ENCODE assay signal across 13 cellular contexts in the genomic region with DNA sequence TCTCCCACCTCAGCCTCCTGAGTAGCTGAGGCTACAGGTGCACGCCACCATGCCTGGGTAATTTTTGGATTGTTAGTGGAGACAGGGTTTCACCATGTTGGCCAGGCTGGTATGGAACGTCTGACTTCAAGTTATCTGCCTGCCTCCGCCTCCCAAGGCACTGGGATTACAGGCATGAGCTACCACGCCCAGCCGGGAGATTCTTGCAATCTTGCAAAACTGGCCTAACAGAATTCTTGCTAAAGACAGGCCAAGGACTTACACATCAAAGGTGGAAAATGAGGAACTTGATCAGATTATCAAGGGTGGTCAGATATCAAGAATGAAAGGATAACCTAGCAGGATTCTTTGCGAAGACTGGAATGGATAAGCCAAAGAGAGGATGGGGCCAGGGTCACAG.
DNase-seq lines count a peak whose midpoint lies in the region; ATAC-seq and TF ChIP-seq lines count a peak whose summit lies in the region.
"Had no signal": no experiment of that assay in that cellular context is flagged by ENCODE, and none has a peak within 500 bp of the region (broad histone marks: within the 10 kb centered on the region; RNA-seq: fewer than 3 reads in every experiment).

No MANE protein-coding gene starts in this region.

- no peaks in the 10 kb centered on the region for H3K9me3 Mint-ChIP-seq in central memory CD8-positive, alpha-beta T cell
- peaks cover 9% of the 10 kb centered on the region for H3K9me3 Mint-ChIP-seq in mesothelial cell of epicardium
- H3K9me3 Mint-ChIP-seq in stimulated activated naive CD8-positive, alpha-beta T cell treated with anti-CD3 and anti-CD28 coated beads, Interleukin-15, amount 100 ng/mL, for 72 hours = peaks cover 7 to 27% of the 10 kb centered on the region in 2 donors

- ATAC-seq in central memory CD8-positive, alpha-beta T cell (replicated peaks; ENCODE audit: extremely low read depth, poor library complexity, severe bottlenecking) = no peak
- ATAC-seq in stimulated activated naive CD8-positive, alpha-beta T cell treated with anti-CD3 and anti-CD28 coated beads, Interleukin-15, amount 100 ng/mL, for 72 hours = no peak
- no peak for ATAC-seq in HG03108 (IDR thresholded peaks at IDR 0.05; ENCODE audit: unreplicated experiment)
- ATAC-seq: HCT116 had no signal

- H3K27me3 Mint-ChIP-seq in central memory CD8-positive, alpha-beta T cell = peaks cover 10% of the 10 kb centered on the region
- no peaks in the 10 kb centered on the region for H3K27me3 Mint-ChIP-seq in mesothelial cell of epicardium (ENCODE audit: low read depth)
- H3K27me3 Mint-ChIP-seq in stimulated activated naive CD8-positive, alpha-beta T cell treated with anti-CD3 and anti-CD28 coated beads, Interleukin-15, amount 100 ng/mL, for 72 hours = no peaks in the 10 kb centered on the region

- H3K27ac Mint-ChIP-seq in central memory CD8-positive, alpha-beta T cell (ENCODE audit: low read depth) = peak overlapping the region; percentile 17
- peak overlapping the region; percentile 48 for H3K27ac Mint-ChIP-seq in mesothelial cell of epicardium
- no peak overlapping the region for H3K27ac Mint-ChIP-seq in stimulated activated naive CD8-positive, alpha-beta T cell treated with anti-CD3 and anti-CD28 coated beads, Interleukin-15, amount 100 ng/mL, for 72 hours
- H3K27ac Mint-ChIP-seq: CD8-positive, alpha-beta memory T cell; IgD-negative memory B cell had no signal

- H3K36me3 Mint-ChIP-seq in central memory CD8-positive, alpha-beta T cell (ENCODE audit: insufficient read depth) = no peaks in the 10 kb centered on the region
- H3K36me3 Mint-ChIP-seq in mesothelial cell of epicardium = peaks cover 24% of the 10 kb centered on the region

- H3K4me3 Mint-ChIP-seq in central memory CD8-positive, alpha-beta T cell = no peak overlapping the region
- H3K4me3 Mint-ChIP-seq in mesothelial cell of epicardium = no peak overlapping the region
- no peak overlapping the region for H3K4me3 Mint-ChIP-seq in stimulated activated naive CD8-positive, alpha-beta T cell treated with anti-CD3 and anti-CD28 coated beads, Interleukin-15, amount 100 ng/mL, for 72 hours
- H3K4me3 Mint-ChIP-seq: CD8-positive, alpha-beta memory T cell; IgD-negative memory B cell had no signal

- peak; percentile 24 for DNase-seq in NOMO-1 treated with DMSO at 0.1 percent for 48 hours (lab: John Stamatoyannopoulos, UW; ENCODE audit: unreplicated experiment)
- DNase-seq in NOMO-1 (lab: John Stamatoyannopoulos, UW; ENCODE audit: unreplicated experiment in 2 of 2) = no peak
- no peak for DNase-seq in central memory CD8-positive, alpha-beta T cell (ENCODE audit: low spot score in 2 of 2)
- no peak for DNase-seq in mesothelial cell of epicardium (ENCODE audit: low spot score in 2 of 2, unreplicated experiment in 2 of 2)
- DNase-seq in stimulated activated naive CD8-positive, alpha-beta T cell treated with anti-CD3 and anti-CD28 coated beads, Interleukin-15, amount 100 ng/mL, for 72 hours = no peak
- DNase-seq in SKM-1 (lab: John Stamatoyannopoulos, UW; ENCODE audit: unreplicated experiment) = no peak
- no peak for DNase-seq in activated CD4-positive, alpha-beta T cell treated with anti-CD3 and anti-CD28 coated beads, Interleukin-2, amount 50 U/mL, for 4 hours
- DNase-seq: CD8-positive, alpha-beta memory T cell; DMS53; GM23248 had no signal

- TF ChIP-seq CTCF in mesothelial cell of epicardium (IDR thresholded peaks at IDR 0.05; ENCODE audit: unreplicated experiment) = no peak

- peaks cover 29% of the 10 kb centered on the region for H3K4me1 Mint-ChIP-seq in central memory CD8-positive, alpha-beta T cell
- H3K4me1 Mint-ChIP-seq in mesothelial cell of epicardium = peaks cover 27% of the 10 kb centered on the region
- H3K4me1 Mint-ChIP-seq in stimulated activated naive CD8-positive, alpha-beta T cell treated with anti-CD3 and anti-CD28 coated beads, Interleukin-15, amount 100 ng/mL, for 72 hours = peaks cover 42% of the 10 kb centered on the region

Comparison
In these comparisons a context has a peak if more than half of its experiments do, and no peak if none do; other contexts are left out.
1. H3K27ac Mint-ChIP-seq: peak in central memory CD8-positive, alpha-beta T cell (single experiment) and mesothelial cell of epicardium (single experiment); none in stimulated activated naive CD8-positive, alpha-beta T cell treated with anti-CD3 and anti-CD28 coated beads, Interleukin-15, amount 100 ng/mL, for 72 hours (0 of 2).